In genomic region chr20:50957798-50958732, GRCh38 we compare ENCODE assay signal across 8 cellular contexts. TPM values are rescaled to one million over a fixed set of nuclear protein-coding genes. Genes with fewer than 3 reads are reported as not detected.
DNase-seq lines count a peak whose midpoint lies in the region; ATAC-seq, FAIRE-seq and TF ChIP-seq lines count a peak whose summit lies in the region.

DPM1 (minus strand) TSS chr20:50958532; CDS start chr20:50958523, 9 bp downstream.

- H3K4me1 Mint-ChIP-seq in HFFc6 (ENCODE audit: low read depth) = peaks cover 49% of the 10 kb centered on the region
- H3K4me1 Mint-ChIP-seq in activated naive CD8-positive, alpha-beta T cell (ENCODE audit: low read depth) = peaks cover 73% of the 10 kb centered on the region

- peak within 1 kb of the TSS; percentile 98 for H3K4me3 Mint-ChIP-seq in HFFc6
- H3K4me3 Mint-ChIP-seq in activated naive CD8-positive, alpha-beta T cell = peak within 1 kb of the TSS; percentile 99

- H3K9me3 ChIP-seq in pancreas (no peaks in the 10 kb centered on the region), thyroid gland (no peaks in the 10 kb centered on the region)

- H3K9me3 Mint-ChIP-seq in HFFc6 = no peaks in the 10 kb centered on the region
- no peaks in the 10 kb centered on the region for H3K9me3 Mint-ChIP-seq in activated naive CD8-positive, alpha-beta T cell (ENCODE audit: low read depth)

- H3K4me3 ChIP-seq in GM08714 (ENCODE audit: low read length) (peak within 1 kb of the TSS; percentile 91), pancreas (peak within 1 kb of the TSS; percentile 89 to 99 (median 94)), thyroid gland (replicated peaks in 1 of 3) (peak within 1 kb of the TSS; percentile 82 to 99 (median 86))

- H3K27me3 Mint-ChIP-seq in HFFc6 (ENCODE audit: insufficient read depth) = no peaks in the 10 kb centered on the region; the same call in 1 of the 2 replicates
- H3K27me3 Mint-ChIP-seq in activated naive CD8-positive, alpha-beta T cell = no peaks in the 10 kb centered on the region

- H3K27ac ChIP-seq in pancreas (peak within 1 kb of the TSS; percentile 83 to 93 (median 88)), thyroid gland (peak within 1 kb of the TSS; percentile 84 to 95 (median 90))

- WGBS in pancreas, 2 donors = 0% methylated on average over 54 of the region's 54 CpGs
- 0 to 1% methylated on average over 46 to 53 of the region's 54 CpGs for WGBS in thyroid gland, 2 donors

- intact Hi-C loops in Right ventricle myocardium inferior (cut with DNase I) (loop anchor here (1.0 to 2.0 kb wide), 2 partner anchors 22 to 27 kb away; partner anchors contain the start of gene ADNP), pancreas (cut with DNase I) (no loop called here), thyroid gland (cut with DNase I) (loop anchor here (2.0 kb wide), 1 partner anchor 25 kb away; no protein-coding TSS in a partner anchor)

- H3K4me1 ChIP-seq in pancreas (peaks cover 7 to 31% (median 22%) of the 10 kb centered on the region in 3 donors), thyroid gland (peaks cover 21 to 24% of the 10 kb centered on the region in 2 donors)

- H3K36me3 Mint-ChIP-seq in HFFc6 (ENCODE audit: low read depth) = peaks cover 41% of the 10 kb centered on the region
- peaks cover 12% of the 10 kb centered on the region for H3K36me3 Mint-ChIP-seq in activated naive CD8-positive, alpha-beta T cell

- peaks cover 0 to 14% (median 0%) of the 10 kb centered on the region in 3 donors for H3K36me3 ChIP-seq in pancreas
- peaks cover 5 to 8% of the 10 kb centered on the region in 2 donors for H3K36me3 ChIP-seq in thyroid gland

- FAIRE-seq in pancreas (lab: Jason Lieb, UNC) = no peak

- H3K27me3 ChIP-seq in pancreas (no peaks in the 10 kb centered on the region), thyroid gland (no peaks in the 10 kb centered on the region)

- TF ChIP-seq CTCF in HFFc6 (IDR thresholded peaks at IDR 0.05) = no peak
- TF ChIP-seq CTCF in pancreas (IDR thresholded peaks at IDR 0.05) = no peak
- no peak for TF ChIP-seq CTCF in thyroid gland (IDR thresholded peaks at IDR 0.05)

- DNase-seq in HFFc6 = peak; percentile 9
- DNase-seq in NCI-H1048 (lab: John Stamatoyannopoulos, UW) = peak; percentile 66
- DNase-seq in SKM-1 treated with dmso at 0.1 percent for 144 hours (lab: John Stamatoyannopoulos, UW; ENCODE audit: unreplicated experiment) = peak; percentile 97
- DNase-seq in Right ventricle myocardium inferior (ENCODE audit: missing footprints) = peak; percentile 92
- DNase-seq in pancreas = peak; percentile 81 to 89 (median 86)
- DNase-seq in thyroid gland = peak; percentile 87 to 89

- ATAC-seq in Right ventricle myocardium inferior (peak; percentile 87), pancreas (peak; percentile 91 to 97 (median 92))

- peak within 1 kb of the TSS; percentile 100 for H3K27ac Mint-ChIP-seq in HFFc6
- H3K27ac Mint-ChIP-seq in activated naive CD8-positive, alpha-beta T cell = peak within 1 kb of the TSS; percentile 100

- peak; percentile 63 to 82 for TF ChIP-seq POLR2A in thyroid gland (IDR thresholded peaks at IDR 0.05)

RNA-seq across cellular contexts. Expression of gene DPM1, which starts in this region (rescaled TPM):
- total RNA-seq in HFFc6 (2021; fragmentation: NEBNext Ultra II Directional; extraction: Animal tissue kit (Norgen Biotek cat#: 25700)) = 10 to 100 TPM; 51.8 to 59.9 (median 57.4) TPM
- total RNA-seq in Right ventricle myocardium inferior (35.5 TPM), pancreas (10 to 100 TPM; 16.1 to 24.0 (median 17.8) TPM), thyroid gland (10 to 100 TPM; 48.8 to 83.1 (median 60.2) TPM)
- 10 to 100 TPM; 13.6 to 34.8 TPM for polyA plus RNA-seq in pancreas

Comparison
In these comparisons a context has a peak if more than half of its experiments do, and no peak if none do; other contexts are left out.
1. Peak in every context shown above with its lines: DNase-seq, ATAC-seq, H3K4me3 ChIP-seq and H3K27ac ChIP-seq.
2. DNase-seq: peak in every context shown above with its lines; median percentile 97 in SKM-1 treated with dmso at 0.1 percent for 144 hours; 92 in Right ventricle myocardium inferior; 88 in thyroid gland; 86 in pancreas; 66 in NCI-H1048; 9 in HFFc6.
3. intact Hi-C loops: an anchor here in Right ventricle myocardium inferior (1.0 to 2.0 kb wide) and thyroid gland (2.0 kb wide); none called in pancreas.